Comparison of ENCODE assay signal across 1 cellular context in genomic region chr11:112627588-112628045, GRCh38.
TF ChIP-seq lines count a peak whose summit lies in the region.

No MANE protein-coding gene starts in this region.

TF ChIP-seq in GM12878, 131 proteins besides CTCF, POLR2A, EP300 and RAD21 (continued from another document and continues in another):
- TF ChIP-seq, protein P1, sequence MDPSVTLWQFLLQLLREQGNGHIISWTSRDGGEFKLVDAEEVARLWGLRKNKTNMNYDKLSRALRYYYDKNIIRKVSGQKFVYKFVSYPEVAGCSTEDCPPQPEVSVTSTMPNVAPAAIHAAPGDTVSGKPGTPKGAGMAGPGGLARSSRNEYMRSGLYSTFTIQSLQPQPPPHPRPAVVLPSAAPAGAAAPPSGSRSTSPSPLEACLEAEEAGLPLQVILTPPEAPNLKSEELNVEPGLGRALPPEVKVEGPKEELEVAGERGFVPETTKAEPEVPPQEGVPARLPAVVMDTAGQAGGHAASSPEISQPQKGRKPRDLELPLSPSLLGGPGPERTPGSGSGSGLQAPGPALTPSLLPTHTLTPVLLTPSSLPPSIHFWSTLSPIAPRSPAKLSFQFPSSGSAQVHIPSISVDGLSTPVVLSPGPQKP (IDR thresholded peaks at IDR 0.05; ENCODE audit: low read depth, low read length): no peak
- TF ChIP-seq ATF2 (IDR thresholded peaks at IDR 0.05; ENCODE audit: low read length) (peak; percentile 95), PAX8 (IDR thresholded peaks at IDR 0.05) (no peak), BRCA1 (IDR thresholded peaks at IDR 0.05; ENCODE audit: low read depth, low read length) (no peak), EGR1 (IDR thresholded peaks at IDR 0.05; ENCODE audit: borderline replicate concordance in 1 of 2, low read depth in 2 of 2, low read length in 2 of 2) (no peak), NKRF (conservative IDR thresholded peaks at IDR 0.05) (no peak), MLLT1 (IDR thresholded peaks at IDR 0.05) (no peak), NR2C1 (IDR thresholded peaks at IDR 0.05) (no peak), LARP7 (IDR thresholded peaks at IDR 0.05) (no peak), ZBED1 (IDR thresholded peaks at IDR 0.05; ENCODE audit: borderline replicate concordance) (peak; percentile 20; the same call in 1 of the 2 replicates), JUNB (IDR thresholded peaks at IDR 0.05) (peak; percentile 59), YBX1 (IDR thresholded peaks at IDR 0.05) (no peak), RUNX3 (IDR thresholded peaks at IDR 0.05; ENCODE audit: low read length) (peak; percentile 97), MEF2A (IDR thresholded peaks at IDR 0.05; ENCODE audit: insufficient read depth, low read depth, low read length) (peak; percentile 81), MEF2B (IDR thresholded peaks at IDR 0.05; ENCODE audit: partially characterized antibody, poor library complexity, severe bottlenecking) (peak; percentile 50), HDAC2 (IDR thresholded peaks at IDR 0.05) (no peak), SIN3A (IDR thresholded peaks at IDR 0.05; ENCODE audit: low read depth, low read length) (no peak), DPF2 (IDR thresholded peaks at IDR 0.05) (peak; percentile 67; the same call in 1 of the 2 replicates), SMAD5 (IDR thresholded peaks at IDR 0.05; ENCODE audit: low read depth) (no peak), SMAD1 (IDR thresholded peaks at IDR 0.05; ENCODE audit: low read depth, partially characterized antibody) (no peak), SPI1 (IDR thresholded peaks at IDR 0.05; ENCODE audit: borderline replicate concordance, insufficient read depth, low read depth, low read length) (peak; percentile 24; the same call in 1 of the 2 replicates), PBX3 (IDR thresholded peaks at IDR 0.05; ENCODE audit: insufficient replicate concordance, low read depth, low read length) (no peak), FOXK2 (IDR thresholded peaks at IDR 0.05) (no peak), CBX5 (IDR thresholded peaks at IDR 0.05; ENCODE audit: low read depth) (no peak; the same call in 1 of the 2 replicates), SREBF2 (IDR thresholded peaks at IDR 0.05; ENCODE audit: low read length) (no peak), RB1 (IDR thresholded peaks at IDR 0.05; ENCODE audit: borderline replicate concordance) (no peak), YY1 (IDR thresholded peaks at IDR 0.05; ENCODE audit: low read depth, low read length) (peak; percentile 54; the same call in 1 of the 2 replicates), IRF4 (IDR thresholded peaks at IDR 0.05; ENCODE audit: low read depth, low read length) (no peak), NRF1 (conservative IDR thresholded peaks at IDR 0.05; ENCODE audit: low read depth, low read length) (no peak), SIX5 (IDR thresholded peaks at IDR 0.05; ENCODE audit: low read depth, low read length, severe bottlenecking) (no peak), CREB1 (IDR thresholded peaks at IDR 0.05; ENCODE audit: low read depth) (peak; percentile 22; the same call in 1 of the 2 replicates), CHD1 (IDR thresholded peaks at IDR 0.05; ENCODE audit: low read depth, low read length) (no peak), ETV6 (conservative IDR thresholded peaks at IDR 0.05 in 1 of 2, IDR thresholded peaks at IDR 0.05 in 1 of 2; ENCODE audit: borderline replicate concordance in 1 of 2, low read depth in 1 of 2) (peak in 1 of 2 experiments; percentile 47; a peak in 2 of 4 replicates), ZNF217 (IDR thresholded peaks at IDR 0.05) (no peak), SMARCA5 (IDR thresholded peaks at IDR 0.05) (no peak), HSF1 (IDR thresholded peaks at IDR 0.05; ENCODE audit: low read depth, low read length) (no peak), SMC3 (IDR thresholded peaks at IDR 0.05; ENCODE audit: borderline replicate concordance, low read length) (no peak), IRF5 (IDR thresholded peaks at IDR 0.05; ENCODE audit: borderline replicate concordance) (no peak), EZH2 (IDR thresholded peaks at IDR 0.05; ENCODE audit: borderline replicate concordance, control insufficient read depth, low read depth, low read length) (no peak), TARDBP (IDR thresholded peaks at IDR 0.05; ENCODE audit: borderline replicate concordance) (no peak; the same call in 1 of the 2 replicates)
- TF ChIP-seq, protein P2, sequence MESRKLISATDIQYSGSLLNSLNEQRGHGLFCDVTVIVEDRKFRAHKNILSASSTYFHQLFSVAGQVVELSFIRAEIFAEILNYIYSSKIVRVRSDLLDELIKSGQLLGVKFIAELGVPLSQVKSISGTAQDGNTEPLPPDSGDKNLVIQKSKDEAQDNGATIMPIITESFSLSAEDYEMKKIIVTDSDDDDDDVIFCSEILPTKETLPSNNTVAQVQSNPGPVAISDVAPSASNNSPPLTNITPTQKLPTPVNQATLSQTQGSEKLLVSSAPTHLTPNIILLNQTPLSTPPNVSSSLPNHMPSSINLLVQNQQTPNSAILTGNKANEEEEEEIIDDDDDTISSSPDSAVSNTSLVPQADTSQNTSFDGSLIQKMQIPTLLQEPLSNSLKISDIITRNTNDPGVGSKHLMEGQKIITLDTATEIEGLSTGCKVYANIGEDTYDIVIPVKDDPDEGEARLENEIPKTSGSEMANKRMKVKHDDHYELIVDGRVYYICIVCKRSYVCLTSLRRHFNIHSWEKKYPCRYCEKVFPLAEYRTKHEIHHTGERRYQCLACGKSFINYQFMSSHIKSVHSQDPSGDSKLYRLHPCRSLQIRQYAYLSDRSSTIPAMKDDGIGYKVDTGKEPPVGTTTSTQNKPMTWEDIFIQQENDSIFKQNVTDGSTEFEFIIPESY (IDR thresholded peaks at IDR 0.05): no peak
- TF ChIP-seq, protein P3, sequence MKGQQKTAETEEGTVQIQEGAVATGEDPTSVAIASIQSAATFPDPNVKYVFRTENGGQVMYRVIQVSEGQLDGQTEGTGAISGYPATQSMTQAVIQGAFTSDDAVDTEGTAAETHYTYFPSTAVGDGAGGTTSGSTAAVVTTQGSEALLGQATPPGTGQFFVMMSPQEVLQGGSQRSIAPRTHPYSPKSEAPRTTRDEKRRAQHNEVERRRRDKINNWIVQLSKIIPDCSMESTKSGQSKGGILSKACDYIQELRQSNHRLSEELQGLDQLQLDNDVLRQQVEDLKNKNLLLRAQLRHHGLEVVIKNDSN (IDR thresholded peaks at IDR 0.05; ENCODE audit: borderline replicate concordance, extremely low read length, insufficient read depth, low read depth, low read length): no peak
- TF ChIP-seq, protein P4, sequence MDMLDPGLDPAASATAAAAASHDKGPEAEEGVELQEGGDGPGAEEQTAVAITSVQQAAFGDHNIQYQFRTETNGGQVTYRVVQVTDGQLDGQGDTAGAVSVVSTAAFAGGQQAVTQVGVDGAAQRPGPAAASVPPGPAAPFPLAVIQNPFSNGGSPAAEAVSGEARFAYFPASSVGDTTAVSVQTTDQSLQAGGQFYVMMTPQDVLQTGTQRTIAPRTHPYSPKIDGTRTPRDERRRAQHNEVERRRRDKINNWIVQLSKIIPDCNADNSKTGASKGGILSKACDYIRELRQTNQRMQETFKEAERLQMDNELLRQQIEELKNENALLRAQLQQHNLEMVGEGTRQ (IDR thresholded peaks at IDR 0.05; ENCODE audit: borderline replicate concordance, low read depth, low read length): no peak
- TF ChIP-seq, protein P5, sequence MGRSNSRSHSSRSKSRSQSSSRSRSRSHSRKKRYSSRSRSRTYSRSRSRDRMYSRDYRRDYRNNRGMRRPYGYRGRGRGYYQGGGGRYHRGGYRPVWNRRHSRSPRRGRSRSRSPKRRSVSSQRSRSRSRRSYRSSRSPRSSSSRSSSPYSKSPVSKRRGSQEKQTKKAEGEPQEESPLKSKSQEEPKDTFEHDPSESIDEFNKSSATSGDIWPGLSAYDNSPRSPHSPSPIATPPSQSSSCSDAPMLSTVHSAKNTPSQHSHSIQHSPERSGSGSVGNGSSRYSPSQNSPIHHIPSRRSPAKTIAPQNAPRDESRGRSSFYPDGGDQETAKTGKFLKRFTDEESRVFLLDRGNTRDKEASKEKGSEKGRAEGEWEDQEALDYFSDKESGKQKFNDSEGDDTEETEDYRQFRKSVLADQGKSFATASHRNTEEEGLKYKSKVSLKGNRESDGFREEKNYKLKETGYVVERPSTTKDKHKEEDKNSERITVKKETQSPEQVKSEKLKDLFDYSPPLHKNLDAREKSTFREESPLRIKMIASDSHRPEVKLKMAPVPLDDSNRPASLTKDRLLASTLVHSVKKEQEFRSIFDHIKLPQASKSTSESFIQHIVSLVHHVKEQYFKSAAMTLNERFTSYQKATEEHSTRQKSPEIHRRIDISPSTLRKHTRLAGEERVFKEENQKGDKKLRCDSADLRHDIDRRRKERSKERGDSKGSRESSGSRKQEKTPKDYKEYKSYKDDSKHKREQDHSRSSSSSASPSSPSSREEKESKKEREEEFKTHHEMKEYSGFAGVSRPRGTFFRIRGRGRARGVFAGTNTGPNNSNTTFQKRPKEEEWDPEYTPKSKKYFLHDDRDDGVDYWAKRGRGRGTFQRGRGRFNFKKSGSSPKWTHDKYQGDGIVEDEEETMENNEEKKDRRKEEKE (IDR thresholded peaks at IDR 0.05): no peak
